In the genomic region with DNA sequence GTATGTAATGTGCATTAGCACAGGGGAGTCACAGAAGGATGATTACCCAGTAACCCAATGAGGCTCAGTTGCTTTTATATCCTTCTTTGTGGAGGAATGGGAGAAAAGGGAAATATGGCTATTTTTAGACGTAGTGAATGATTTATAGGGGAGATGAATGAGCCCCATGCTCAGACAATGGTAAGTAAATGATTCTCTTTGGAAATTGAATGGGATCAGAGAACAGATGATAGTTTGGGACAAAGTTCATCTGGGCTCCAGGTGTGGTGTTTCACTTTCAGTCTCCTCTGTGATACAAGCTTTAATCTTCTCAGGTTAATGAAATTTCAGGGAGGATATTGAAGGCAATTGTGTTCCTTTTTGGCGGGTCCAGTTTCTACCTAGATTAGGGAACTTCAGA, we compare ENCODE assay signal across 1 cellular context.
TF ChIP-seq lines count a peak whose summit lies in the region.

No MANE protein-coding gene starts in this region.

TF ChIP-seq in HepG2, 621 proteins besides CTCF, POLR2A, EP300 and RAD21 (continued from another document and continues in another):
- TF ChIP-seq, protein P1, sequence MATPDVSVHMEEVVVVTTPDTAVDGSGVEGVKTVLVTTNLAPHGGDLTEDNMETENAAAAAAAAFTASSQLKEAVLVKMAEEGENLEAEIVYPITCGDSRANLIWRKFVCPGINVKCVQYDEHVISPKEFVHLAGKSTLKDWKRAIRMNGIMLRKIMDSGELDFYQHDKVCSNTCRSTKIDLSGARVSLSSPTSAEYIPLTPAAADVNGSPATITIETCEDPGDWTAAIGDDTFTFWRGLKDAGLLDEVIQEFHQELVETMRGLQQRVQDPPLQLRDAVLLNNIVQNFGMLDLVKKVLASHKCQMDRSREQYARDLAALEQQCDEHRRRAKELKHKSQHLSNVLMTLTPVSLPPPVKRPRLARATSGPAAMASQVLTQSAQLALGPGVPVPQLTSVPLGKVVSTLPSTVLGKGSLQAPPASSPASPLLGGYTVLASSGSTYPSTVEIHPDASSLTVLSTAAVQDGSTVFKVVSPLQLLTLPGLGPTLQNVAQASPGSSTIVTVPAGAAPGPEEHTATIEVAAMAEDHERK (CRISPR knock-in tag; IDR thresholded peaks at IDR 0.05; ENCODE audit: low read depth), result no peak
- TF ChIP-seq SAFB2 (CRISPR knock-in tag; IDR thresholded peaks at IDR 0.05; ENCODE audit: borderline replicate concordance, low read depth), result no peak
- TF ChIP-seq ISL2 (CRISPR knock-in tag; IDR thresholded peaks at IDR 0.05), result peak; percentile 41; the same call in 1 of the 2 replicates
- TF ChIP-seq HMG20A (CRISPR knock-in tag; IDR thresholded peaks at IDR 0.05; ENCODE audit: borderline replicate concordance), result peak; percentile 52; the same call in 1 of the 2 replicates
- TF ChIP-seq, protein P2, sequence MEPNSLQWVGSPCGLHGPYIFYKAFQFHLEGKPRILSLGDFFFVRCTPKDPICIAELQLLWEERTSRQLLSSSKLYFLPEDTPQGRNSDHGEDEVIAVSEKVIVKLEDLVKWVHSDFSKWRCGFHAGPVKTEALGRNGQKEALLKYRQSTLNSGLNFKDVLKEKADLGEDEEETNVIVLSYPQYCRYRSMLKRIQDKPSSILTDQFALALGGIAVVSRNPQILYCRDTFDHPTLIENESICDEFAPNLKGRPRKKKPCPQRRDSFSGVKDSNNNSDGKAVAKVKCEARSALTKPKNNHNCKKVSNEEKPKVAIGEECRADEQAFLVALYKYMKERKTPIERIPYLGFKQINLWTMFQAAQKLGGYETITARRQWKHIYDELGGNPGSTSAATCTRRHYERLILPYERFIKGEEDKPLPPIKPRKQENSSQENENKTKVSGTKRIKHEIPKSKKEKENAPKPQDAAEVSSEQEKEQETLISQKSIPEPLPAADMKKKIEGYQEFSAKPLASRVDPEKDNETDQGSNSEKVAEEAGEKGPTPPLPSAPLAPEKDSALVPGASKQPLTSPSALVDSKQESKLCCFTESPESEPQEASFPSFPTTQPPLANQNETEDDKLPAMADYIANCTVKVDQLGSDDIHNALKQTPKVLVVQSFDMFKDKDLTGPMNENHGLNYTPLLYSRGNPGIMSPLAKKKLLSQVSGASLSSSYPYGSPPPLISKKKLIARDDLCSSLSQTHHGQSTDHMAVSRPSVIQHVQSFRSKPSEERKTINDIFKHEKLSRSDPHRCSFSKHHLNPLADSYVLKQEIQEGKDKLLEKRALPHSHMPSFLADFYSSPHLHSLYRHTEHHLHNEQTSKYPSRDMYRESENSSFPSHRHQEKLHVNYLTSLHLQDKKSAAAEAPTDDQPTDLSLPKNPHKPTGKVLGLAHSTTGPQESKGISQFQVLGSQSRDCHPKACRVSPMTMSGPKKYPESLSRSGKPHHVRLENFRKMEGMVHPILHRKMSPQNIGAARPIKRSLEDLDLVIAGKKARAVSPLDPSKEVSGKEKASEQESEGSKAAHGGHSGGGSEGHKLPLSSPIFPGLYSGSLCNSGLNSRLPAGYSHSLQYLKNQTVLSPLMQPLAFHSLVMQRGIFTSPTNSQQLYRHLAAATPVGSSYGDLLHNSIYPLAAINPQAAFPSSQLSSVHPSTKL (CRISPR knock-in tag; IDR thresholded peaks at IDR 0.05), result peak; percentile 59; the same call in 1 of the 2 replicates
- no peak for TF ChIP-seq NBN (conservative IDR thresholded peaks at IDR 0.05)
- TF ChIP-seq FOXK1 (CRISPR knock-in tag; IDR thresholded peaks at IDR 0.05; ENCODE audit: borderline replicate concordance, low read depth), result no peak
- TF ChIP-seq SOX13 (IDR thresholded peaks at IDR 0.05), result no peak; the same call in 1 of the 2 replicates
- TF ChIP-seq SOX13 (CRISPR knock-in tag; conservative IDR thresholded peaks at IDR 0.05 in 1 of 2, IDR thresholded peaks at IDR 0.05 in 1 of 2), result peak in 1 of 2 experiments; percentile 92; a peak in 2 of 4 replicates
- TF ChIP-seq SOX5 (CRISPR knock-in tag; IDR thresholded peaks at IDR 0.05; ENCODE audit: borderline replicate concordance), result peak; percentile 88; the same call in 1 of the 2 replicates
- peak; percentile 98 for TF ChIP-seq MEF2D (CRISPR knock-in tag; IDR thresholded peaks at IDR 0.05)
- TF ChIP-seq NR2F6 (IDR thresholded peaks at IDR 0.05), result no peak
- TF ChIP-seq NR2F6 (CRISPR knock-in tag; IDR thresholded peaks at IDR 0.05), result 0 out of 2 replicates have a peak, but pooled peaks have one; percentile 13
- peak; percentile 55; the same call in 1 of the 2 replicates for TF ChIP-seq IRF1 (CRISPR knock-in tag; IDR thresholded peaks at IDR 0.05; ENCODE audit: low read depth)
- TF ChIP-seq, protein P3, sequence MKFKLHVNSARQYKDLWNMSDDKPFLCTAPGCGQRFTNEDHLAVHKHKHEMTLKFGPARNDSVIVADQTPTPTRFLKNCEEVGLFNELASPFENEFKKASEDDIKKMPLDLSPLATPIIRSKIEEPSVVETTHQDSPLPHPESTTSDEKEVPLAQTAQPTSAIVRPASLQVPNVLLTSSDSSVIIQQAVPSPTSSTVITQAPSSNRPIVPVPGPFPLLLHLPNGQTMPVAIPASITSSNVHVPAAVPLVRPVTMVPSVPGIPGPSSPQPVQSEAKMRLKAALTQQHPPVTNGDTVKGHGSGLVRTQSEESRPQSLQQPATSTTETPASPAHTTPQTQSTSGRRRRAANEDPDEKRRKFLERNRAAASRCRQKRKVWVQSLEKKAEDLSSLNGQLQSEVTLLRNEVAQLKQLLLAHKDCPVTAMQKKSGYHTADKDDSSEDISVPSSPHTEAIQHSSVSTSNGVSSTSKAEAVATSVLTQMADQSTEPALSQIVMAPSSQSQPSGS (CRISPR knock-in tag; IDR thresholded peaks at IDR 0.05), result peak; percentile 19; the same call in 1 of the 2 replicates
- TF ChIP-seq ZNF121 (CRISPR knock-in tag; IDR thresholded peaks at IDR 0.05), result no peak
- TF ChIP-seq REPIN1 (CRISPR knock-in tag; IDR thresholded peaks at IDR 0.05; ENCODE audit: borderline replicate concordance, low read depth), result 0 out of 2 replicates have a peak, but pooled peaks have one; percentile 16
- TF ChIP-seq ELF4 (CRISPR knock-in tag; IDR thresholded peaks at IDR 0.05; ENCODE audit: borderline replicate concordance), result no peak
- TF ChIP-seq HNF4G (IDR thresholded peaks at IDR 0.05; ENCODE audit: borderline replicate concordance, low read depth, low read length), result peak; percentile 64
- no peak for TF ChIP-seq HNF4G (CRISPR knock-in tag; IDR thresholded peaks at IDR 0.05; ENCODE audit: borderline replicate concordance, low read depth)
- TF ChIP-seq ZBTB49 (CRISPR knock-in tag; IDR thresholded peaks at IDR 0.05; ENCODE audit: borderline replicate concordance), result no peak
- TF ChIP-seq RBFOX2 (IDR thresholded peaks at IDR 0.05; ENCODE audit: low read depth, low read length), result 0 out of 2 replicates have a peak, but pooled peaks have one; percentile 21
- TF ChIP-seq ZNF296 (CRISPR knock-in tag; conservative IDR thresholded peaks at IDR 0.05), result no peak
- TF ChIP-seq NCOR1 (IDR thresholded peaks at IDR 0.05; ENCODE audit: borderline replicate concordance, low read length), result peak; percentile 86; the same call in 1 of the 2 replicates
- peak; percentile 72 for TF ChIP-seq ASH2L (IDR thresholded peaks at IDR 0.05; ENCODE audit: insufficient read length, low read depth, low read length)
- no peak for TF ChIP-seq THAP7 (CRISPR knock-in tag; IDR thresholded peaks at IDR 0.05)
- 0 out of 2 replicates have a peak, but pooled peaks have one; percentile 23 for TF ChIP-seq ZNF614 (CRISPR knock-in tag; IDR thresholded peaks at IDR 0.05; ENCODE audit: borderline replicate concordance)
- no peak for TF ChIP-seq ATF3 (CRISPR knock-in tag; IDR thresholded peaks at IDR 0.05)
- no peak for TF ChIP-seq SETDB1 (CRISPR knock-in tag; IDR thresholded peaks at IDR 0.05; ENCODE audit: borderline replicate concordance)
- TF ChIP-seq KAT7 (CRISPR knock-in tag; IDR thresholded peaks at IDR 0.05; ENCODE audit: borderline replicate concordance), result no peak
- TF ChIP-seq EHMT2 (IDR thresholded peaks at IDR 0.05; ENCODE audit: borderline replicate concordance, low read depth, low read length), result peak; percentile 43; the same call in 1 of the 2 replicates
- TF ChIP-seq HDAC6 (IDR thresholded peaks at IDR 0.05; ENCODE audit: low read depth, low read length), result no peak
- TF ChIP-seq, protein P4, sequence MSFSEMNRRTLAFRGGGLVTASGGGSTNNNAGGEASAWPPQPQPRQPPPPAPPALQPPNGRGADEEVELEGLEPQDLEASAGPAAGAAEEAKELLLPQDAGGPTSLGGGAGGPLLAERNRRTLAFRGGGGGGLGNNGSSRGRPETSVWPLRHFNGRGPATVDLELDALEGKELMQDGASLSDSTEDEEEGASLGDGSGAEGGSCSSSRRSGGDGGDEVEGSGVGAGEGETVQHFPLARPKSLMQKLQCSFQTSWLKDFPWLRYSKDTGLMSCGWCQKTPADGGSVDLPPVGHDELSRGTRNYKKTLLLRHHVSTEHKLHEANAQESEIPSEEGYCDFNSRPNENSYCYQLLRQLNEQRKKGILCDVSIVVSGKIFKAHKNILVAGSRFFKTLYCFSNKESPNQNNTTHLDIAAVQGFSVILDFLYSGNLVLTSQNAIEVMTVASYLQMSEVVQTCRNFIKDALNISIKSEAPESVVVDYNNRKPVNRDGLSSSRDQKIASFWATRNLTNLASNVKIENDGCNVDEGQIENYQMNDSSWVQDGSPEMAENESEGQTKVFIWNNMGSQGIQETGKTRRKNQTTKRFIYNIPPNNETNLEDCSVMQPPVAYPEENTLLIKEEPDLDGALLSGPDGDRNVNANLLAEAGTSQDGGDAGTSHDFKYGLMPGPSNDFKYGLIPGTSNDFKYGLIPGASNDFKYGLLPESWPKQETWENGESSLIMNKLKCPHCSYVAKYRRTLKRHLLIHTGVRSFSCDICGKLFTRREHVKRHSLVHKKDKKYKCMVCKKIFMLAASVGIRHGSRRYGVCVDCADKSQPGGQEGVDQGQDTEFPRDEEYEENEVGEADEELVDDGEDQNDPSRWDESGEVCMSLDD (CRISPR knock-in tag; IDR thresholded peaks at IDR 0.05; ENCODE audit: borderline replicate concordance), result no peak
- no peak for TF ChIP-seq HIVEP1 (CRISPR knock-in tag; IDR thresholded peaks at IDR 0.05)
- TF ChIP-seq, protein P5, sequence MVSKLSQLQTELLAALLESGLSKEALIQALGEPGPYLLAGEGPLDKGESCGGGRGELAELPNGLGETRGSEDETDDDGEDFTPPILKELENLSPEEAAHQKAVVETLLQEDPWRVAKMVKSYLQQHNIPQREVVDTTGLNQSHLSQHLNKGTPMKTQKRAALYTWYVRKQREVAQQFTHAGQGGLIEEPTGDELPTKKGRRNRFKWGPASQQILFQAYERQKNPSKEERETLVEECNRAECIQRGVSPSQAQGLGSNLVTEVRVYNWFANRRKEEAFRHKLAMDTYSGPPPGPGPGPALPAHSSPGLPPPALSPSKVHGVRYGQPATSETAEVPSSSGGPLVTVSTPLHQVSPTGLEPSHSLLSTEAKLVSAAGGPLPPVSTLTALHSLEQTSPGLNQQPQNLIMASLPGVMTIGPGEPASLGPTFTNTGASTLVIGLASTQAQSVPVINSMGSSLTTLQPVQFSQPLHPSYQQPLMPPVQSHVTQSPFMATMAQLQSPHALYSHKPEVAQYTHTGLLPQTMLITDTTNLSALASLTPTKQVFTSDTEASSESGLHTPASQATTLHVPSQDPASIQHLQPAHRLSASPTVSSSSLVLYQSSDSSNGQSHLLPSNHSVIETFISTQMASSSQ (IDR thresholded peaks at IDR 0.05; ENCODE audit: low read depth), result peak; percentile 83
- TF ChIP-seq, protein P5 (CRISPR knock-in tag; IDR thresholded peaks at IDR 0.05; ENCODE audit: borderline replicate concordance), result peak; percentile 79; the same call in 1 of the 2 replicates
- TF ChIP-seq HNF4A (CRISPR knock-in tag; IDR thresholded peaks at IDR 0.05), result peak; percentile 85
- no peak for TF ChIP-seq ZNF788 (CRISPR knock-in tag; IDR thresholded peaks at IDR 0.05; ENCODE audit: borderline replicate concordance)
- TF ChIP-seq TCF7 (IDR thresholded peaks at IDR 0.05; ENCODE audit: low read depth), result 0 out of 2 replicates have a peak, but pooled peaks have one; percentile 23
